ENCODE assay signal across 18 cellular contexts in the genomic region with DNA sequence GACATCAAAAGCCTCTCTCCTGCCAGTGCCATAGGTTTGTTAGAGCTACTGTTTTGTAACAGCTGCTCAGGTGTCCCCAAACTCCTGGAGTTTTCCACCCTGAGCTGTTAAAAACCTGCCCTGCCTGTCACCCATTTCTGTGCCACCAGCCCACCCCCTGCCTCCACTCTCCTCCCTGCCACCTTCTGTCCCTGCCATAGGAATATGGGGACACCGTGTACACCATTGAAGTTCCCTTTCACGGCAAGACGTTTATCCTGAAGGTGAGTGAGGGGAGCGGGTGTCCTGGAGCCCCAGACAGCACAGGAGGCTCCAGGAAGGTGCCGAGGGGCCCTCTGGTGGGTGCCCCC. TPM values are rescaled to one million over a fixed set of nuclear protein-coding genes. Genes with fewer than 3 reads are reported as not detected.
DNase-seq lines count a peak whose midpoint lies in the region; ATAC-seq, FAIRE-seq and TF ChIP-seq lines count a peak whose summit lies in the region.
"Had no signal": no experiment of that assay in that cellular context is flagged by ENCODE, and none has a peak within 500 bp of the region (broad histone marks: within the 10 kb centered on the region; RNA-seq: fewer than 3 reads in every experiment).

No MANE protein-coding gene starts in this region.

- H3K4me1 ChIP-seq in right lobe of liver (peaks cover 0 to 24% (median 10%) of the 10 kb centered on the region in 4 donors), HepG2 (ENCODE audit: insufficient read depth, low read length) (peaks cover 21% of the 10 kb centered on the region), psoas muscle (peaks cover 54% of the 10 kb centered on the region), uterus (no peaks in the 10 kb centered on the region)

- TF ChIP-seq CTCF in right lobe of liver (IDR thresholded peaks at IDR 0.05), result no peak
- no peak for TF ChIP-seq CTCF in HepG2 (CRISPR knock-in tag; IDR thresholded peaks at IDR 0.05)
- TF ChIP-seq CTCF in dorsolateral prefrontal cortex (IDR thresholded peaks at IDR 0.05 in 54 of 56, conservative IDR thresholded peaks at IDR 0.05 in 2 of 56; ENCODE audit: low read depth in 1 of 56, partially characterized antibody in 56 of 56), result no peak
- no peak for TF ChIP-seq CTCF in psoas muscle (IDR thresholded peaks at IDR 0.05)
- no peak for TF ChIP-seq CTCF in uterus (IDR thresholded peaks at IDR 0.05)
- TF ChIP-seq CTCF in GM13977 (IDR thresholded peaks at IDR 0.05; ENCODE audit: extremely low read depth, insufficient read depth, missing control alignments), result no peak

- in situ Hi-C loops in HepG2 (cut with HindIII; ENCODE audit: extremely low pct_ligation_motif_present, low pct_unique_long_range_greater_than_20kb) (no loop called here), GM13977 (cut with MboI; ENCODE audit: low pct_unique_long_range_greater_than_20kb, low sequenced_read_pairs, unreplicated experiment) (no loop called here)

- TF ChIP-seq POLR2A in right lobe of liver (IDR thresholded peaks at IDR 0.05) (no peak), HepG2 (IDR thresholded peaks at IDR 0.05; ENCODE audit: insufficient read depth in 1 of 2, low read depth in 2 of 2, low read length in 2 of 2) (no peak), uterus (IDR thresholded peaks at IDR 0.05) (no peak)

- DNase-seq in right lobe of liver, result no peak
- DNase-seq in HepG2 (ENCODE audit: low spot score), result no peak
- DNase-seq in dorsolateral prefrontal cortex, result no peak
- DNase-seq in psoas muscle, result no peak
- DNase-seq in uterus, result no peak
- DNase-seq in amygdala (lab: John Stamatoyannopoulos, UW), result no peak
- no peak for DNase-seq in GM13977 (ENCODE audit: low spot score)
- no peak for DNase-seq in NCI-H2081 (lab: John Stamatoyannopoulos, UW)
- DNase-seq: activated CD4-positive, alpha-beta memory T cell treated with anti-CD3 and anti-CD28 coated beads, Interleukin-2, amount 10 ng/mL, durations not matched to agents 7 days and 5 days; DMS 273 treated with DMSO at 0.1 percent for 48 hours; endodermal cell; foreskin fibroblast; HFFc6; NCI-H1105; stimulated activated CD4-positive, alpha-beta T cell treated with anti-CD3 and anti-CD28 coated beads, Interleukin-15, amount 100 ng/mL, for 24 hours had no signal

- H3K9me3 ChIP-seq in right lobe of liver (no peaks in the 10 kb centered on the region), HepG2 (ENCODE audit: low read length) (no peaks in the 10 kb centered on the region), psoas muscle (no peaks in the 10 kb centered on the region), uterus (no peaks in the 10 kb centered on the region)
- H3K9me3 ChIP-seq: ovary had no signal

- TF ChIP-seq EP300 in HepG2 (IDR thresholded peaks at IDR 0.05; ENCODE audit: low read depth in 2 of 2, low read length in 2 of 2) (no peak), HepG2 (CRISPR knock-in tag; IDR thresholded peaks at IDR 0.05; ENCODE audit: borderline replicate concordance) (no peak)

- no TSS peak for BruUV-seq in HepG2 (replicated peaks; lab: Mats Ljungman, UMichigan)

- H4K20me1 ChIP-seq in HepG2 (ENCODE audit: insufficient read depth, low read length), result no peaks in the 10 kb centered on the region

- intact Hi-C loops in right lobe of liver (cut with DNase I), result no loop called here
- intact Hi-C loops in HepG2 (cut with micrococcal nuclease; ENCODE audit: unreplicated experiment), result no loop called here
- intact Hi-C loops in dorsolateral prefrontal cortex (cut with DNase I), result loop anchor here in 1 of 2 donors (10.0 kb wide), 1 partner anchor 675 kb away; no protein-coding TSS in a partner anchor
- intact Hi-C loops in psoas muscle (cut with DNase I), result no loop called here
- intact Hi-C loops in uterus (cut with DNase I; ENCODE audit: low total_unique reads), result no loop called here

- WGBS in right lobe of liver (ENCODE audit: insufficient coverage, low coverage, low lambda C conversion rate, missing lambda C conversion rate), result 92% methylated on average over 4 of the region's 5 CpGs
- 91% methylated on average over 5 of the region's 5 CpGs for WGBS in HepG2 (ENCODE audit: low lambda C conversion rate)
- 40 to 65% (median 44%) methylated on average over 5 of the region's 5 CpGs for WGBS in psoas muscle, 3 donors

- no peak overlapping the region for H2AFZ ChIP-seq in HepG2 (ENCODE audit: low read length)

- FAIRE-seq in HepG2 (lab: Jason Lieb, UNC), result no peak
- FAIRE-seq: K562 had no signal

- H3K27me3 ChIP-seq in right lobe of liver (no peaks in the 10 kb centered on the region), HepG2 (ENCODE audit: control insufficient read depth in 1 of 2, insufficient read depth in 2 of 2, low read length in 2 of 2) (no peaks in the 10 kb centered on the region), dorsolateral prefrontal cortex (no peaks in the 10 kb centered on the region), psoas muscle (ENCODE audit: insufficient read depth in 3 of 3, low read length in 2 of 3) (no peaks in the 10 kb centered on the region), uterus (no peaks in the 10 kb centered on the region)
- H3K27me3 ChIP-seq: ovary had no signal

- H3K4me2 ChIP-seq in HepG2 (ENCODE audit: low read depth, low read length), result no peak overlapping the region

- ATAC-seq in right lobe of liver (no peak), HepG2 (no peak), psoas muscle (no peak)
- ATAC-seq: K562 had no signal

- H3K9ac ChIP-seq in HepG2 (ENCODE audit: insufficient read depth, low read depth, low read length), result no peak overlapping the region

- H3K27ac ChIP-seq in right lobe of liver, result peak overlapping the region in 2 of 3 donors; percentile 2 to 47
- H3K27ac ChIP-seq in HepG2 (ENCODE audit: extremely low read length, insufficient read depth, low read length), result no peak overlapping the region
- H3K27ac ChIP-seq in dorsolateral prefrontal cortex, result peak overlapping the region in 51 of 59 donors; percentile 7 to 95 (median 71)
- peak overlapping the region; percentile 96 for H3K27ac ChIP-seq in psoas muscle
- H3K27ac ChIP-seq in uterus, result peak overlapping the region; percentile 15 to 77

- H3K4me3 ChIP-seq in right lobe of liver, result no peak overlapping the region
- H3K4me3 ChIP-seq in HepG2 (replicated peaks in 1 of 3; ENCODE audit: insufficient read depth in 1 of 3, low read depth in 2 of 3, low read length in 3 of 3), result no peak overlapping the region
- no peak overlapping the region for H3K4me3 ChIP-seq in dorsolateral prefrontal cortex
- H3K4me3 ChIP-seq in psoas muscle, result peak overlapping the region; percentile 11
- H3K4me3 ChIP-seq in uterus, result no peak overlapping the region
- H3K4me3 ChIP-seq: K562, ovary had no signal

- H3K36me3 ChIP-seq in right lobe of liver (no peaks in the 10 kb centered on the region), HepG2 (replicated peaks in 1 of 2; ENCODE audit: control insufficient read depth in 1 of 2, insufficient read depth in 2 of 2, low read length in 2 of 2) (peaks cover 22 to 27% of the 10 kb centered on the region in 2 experiments; a peak in 4 of 5 replicates), psoas muscle (ENCODE audit: insufficient read depth in 1 of 2, low read depth in 1 of 2) (peaks cover 0 to 6% of the 10 kb centered on the region in 2 donors), uterus (no peaks in the 10 kb centered on the region)
- H3K36me3 ChIP-seq: ovary had no signal

- POLR2A ChIA-PET in HepG2 (lab: Yijun Ruan, JAX), result no interaction called here

- no peak for TF ChIP-seq RAD21 in HepG2 (CRISPR knock-in tag; IDR thresholded peaks at IDR 0.05)

- CTCF ChIA-PET in HepG2 (lab: Yijun Ruan, JAX; ENCODE audit: low intra/inter-chr PET ratio, low total read pairs), result no interaction called here

- H3K79me2 ChIP-seq in HepG2 (ENCODE audit: insufficient read depth, low read length), result no peaks in the 10 kb centered on the region

RNA-seq across cellular contexts. Expression of a gene that starts 5.2 kb away (rescaled TPM):
- 1 to 10 TPM in 4 of 6 experiments, under 1 TPM in 2; 0.49 to 4.3 (median 1.1) TPM for total RNA-seq in right lobe of liver
- 0.14 and 0.24 TPM in 2 replicates for total RNA-seq in HepG2 (2016; rRNA removed; fragmentation: Illumina TruSeq; extraction: Trizol)
- not detected in 2 replicates for total RNA-seq in HepG2 (2016; cell fraction: cytosol; rRNA removed; fragmentation: Illumina TruSeq; extraction: Trizol; ENCODE audit: low read depth)
- total RNA-seq in HepG2 (2016; cell fraction: insoluble cytoplasmic fraction; rRNA removed; fragmentation: Illumina TruSeq; extraction: Trizol), result 0.26 TPM in 1 of 2 replicates, not detected in the other
- total RNA-seq in HepG2 (2016; cell fraction: membrane; rRNA removed; fragmentation: Illumina TruSeq; extraction: Trizol), result 0.06 TPM in 1 of 2 replicates, not detected in the other
- 0.56 and 0.84 TPM in 2 replicates for total RNA-seq in HepG2 (2016; cell fraction: nucleus; rRNA removed; fragmentation: Illumina TruSeq; extraction: Trizol)
- 0.65 and 0.84 TPM in 2 replicates for polyA plus RNA-seq in HepG2 (2011; rRNA removed)
- polyA plus RNA-seq in HepG2 (2011; cell fraction: cytosol; rRNA removed), result 0.15 and 0.35 TPM in 2 replicates
- 6.0 and 8.8 TPM in 2 replicates for polyA plus RNA-seq in HepG2 (2011; cell fraction: nucleus; rRNA removed)
- 0.43 and 2.1 TPM in 2 replicates for polyA plus RNA-seq in HepG2 (2012)
- polyA plus RNA-seq in HepG2 (2016; cell fraction: cytosol; fragmentation: Illumina TruSeq; extraction: Trizol; ENCODE audit: low read depth), result not detected in 2 replicates
- 0.19 TPM in 1 of 2 replicates, not detected in the other for polyA plus RNA-seq in HepG2 (2016; cell fraction: insoluble cytoplasmic fraction; fragmentation: Illumina TruSeq; extraction: Trizol; ENCODE audit: low read depth)
- not detected in 2 replicates for polyA plus RNA-seq in HepG2 (2016; cell fraction: membrane; fragmentation: Illumina TruSeq; extraction: Trizol; ENCODE audit: low read depth)
- polyA plus RNA-seq in HepG2 (2016; cell fraction: nucleus; fragmentation: Illumina TruSeq; extraction: Trizol; ENCODE audit: insufficient read depth, low read depth), result 0.51 and 0.85 TPM in 2 replicates
- polyA minus RNA-seq in HepG2 (2011; rRNA and poly(A)+ RNA removed; ENCODE audit: low replicate concordance), result 2.2 and 2.6 TPM in 2 replicates
- not detected in 2 replicates for polyA minus RNA-seq in HepG2 (2011; cell fraction: cytosol; rRNA and poly(A)+ RNA removed)
- polyA minus RNA-seq in HepG2 (2011; cell fraction: nucleus; rRNA and poly(A)+ RNA removed), result 3.0 and 4.0 TPM in 2 replicates
- total RNA-seq in dorsolateral prefrontal cortex, result 10 to 100 TPM in 8 of 120 experiments, 1 to 10 TPM in 112; 1.6 to 14.9 (median 4.8) TPM
- 1,000 to 10,000 TPM; 3,389 to 5,818 (median 3,842) TPM for total RNA-seq in psoas muscle
- 1,000 to 10,000 TPM; 2,116 to 7,047 (median 2,671) TPM for polyA plus RNA-seq in psoas muscle
- total RNA-seq in uterus, result 1 to 10 TPM in 1 of 4 donors, under 1 TPM in 1, not detected in 2; 0.28 to 2.2 TPM

RNA-seq across cellular contexts. Expression of a gene that starts 8.3 kb away (rescaled TPM):
- under 1 TPM in 2 of 6 experiments, not detected in 4; 0.37 TPM for total RNA-seq in right lobe of liver
- not detected in 2 replicates for total RNA-seq in HepG2 (2016; rRNA removed; fragmentation: Illumina TruSeq; extraction: Trizol)
- not detected in 2 replicates for total RNA-seq in HepG2 (2016; cell fraction: cytosol; rRNA removed; fragmentation: Illumina TruSeq; extraction: Trizol; ENCODE audit: low read depth)
- total RNA-seq in HepG2 (2016; cell fraction: insoluble cytoplasmic fraction; rRNA removed; fragmentation: Illumina TruSeq; extraction: Trizol), result not detected in 2 replicates
- total RNA-seq in HepG2 (2016; cell fraction: membrane; rRNA removed; fragmentation: Illumina TruSeq; extraction: Trizol), result 0.17 TPM in 1 of 2 replicates, not detected in the other
- not detected in 2 replicates for total RNA-seq in HepG2 (2016; cell fraction: nucleus; rRNA removed; fragmentation: Illumina TruSeq; extraction: Trizol)
- polyA plus RNA-seq in HepG2 (2011; rRNA removed), result 0.22 and 0.25 TPM in 2 replicates
- polyA plus RNA-seq in HepG2 (2011; cell fraction: cytosol; rRNA removed), result 0.08 and 0.13 TPM in 2 replicates
- polyA plus RNA-seq in HepG2 (2011; cell fraction: nucleus; rRNA removed), result 0.56 and 0.71 TPM in 2 replicates
- 0.31 TPM in 1 of 2 replicates, not detected in the other for polyA plus RNA-seq in HepG2 (2012)
- 0.11 TPM in 1 of 2 replicates, not detected in the other for polyA plus RNA-seq in HepG2 (2016; cell fraction: cytosol; fragmentation: Illumina TruSeq; extraction: Trizol; ENCODE audit: low read depth)
- polyA plus RNA-seq in HepG2 (2016; cell fraction: insoluble cytoplasmic fraction; fragmentation: Illumina TruSeq; extraction: Trizol; ENCODE audit: low read depth), result not detected in 2 replicates
- 0.15 TPM in 1 of 2 replicates, not detected in the other for polyA plus RNA-seq in HepG2 (2016; cell fraction: membrane; fragmentation: Illumina TruSeq; extraction: Trizol; ENCODE audit: low read depth)
- not detected in 2 replicates for polyA plus RNA-seq in HepG2 (2016; cell fraction: nucleus; fragmentation: Illumina TruSeq; extraction: Trizol; ENCODE audit: insufficient read depth, low read depth)
- polyA minus RNA-seq in HepG2 (2011; rRNA and poly(A)+ RNA removed; ENCODE audit: low replicate concordance), result not detected in 2 replicates
- not detected in 2 replicates for polyA minus RNA-seq in HepG2 (2011; cell fraction: cytosol; rRNA and poly(A)+ RNA removed)
- polyA minus RNA-seq in HepG2 (2011; cell fraction: nucleus; rRNA and poly(A)+ RNA removed), result not detected in 2 replicates
- total RNA-seq in dorsolateral prefrontal cortex, result 10 to 100 TPM in 15 of 120 experiments, 1 to 10 TPM in 105; 1.4 to 15.3 (median 6.7) TPM
- 10 to 100 TPM in 2 of 4 donors, 1 to 10 TPM in 2; 5.9 to 15.3 (median 11.8) TPM for total RNA-seq in psoas muscle
- polyA plus RNA-seq in psoas muscle, result 10 to 100 TPM in 1 of 3 donors, 1 to 10 TPM in 2; 6.0 to 13.0 (median 6.8) TPM
- 1 to 10 TPM in 3 of 4 donors, not detected in 1; 3.8 to 5.0 (median 4.7) TPM for total RNA-seq in uterus
- total RNA-seq: activated CD4-positive, alpha-beta memory T cell treated with anti-CD3 and anti-CD28 coated beads, Interleukin-2, amount 10 ng/mL, durations not matched to agents 7 days and 5 days; activated T-helper 1 cell treated with anti-CD3 and anti-CD28 coated beads, Interleukin-12 subunit alpha, Interleukin-12 subunit beta, Interleukin-2, Interleukin-4 antibody, amounts not matched to agents 30 ng/mL and 10 ng/mL and 1 ng/mL, durations not matched to agents 14 hours and 24 hours and 36 hours had no signal

RNA-seq across cellular contexts. Expression of a gene that starts 23.0 kb away (rescaled TPM):
- total RNA-seq in right lobe of liver, result 10 to 100 TPM; 24.3 to 49.8 (median 28.0) TPM
- 17.2 and 34.6 TPM in 2 replicates for total RNA-seq in HepG2 (2016; rRNA removed; fragmentation: Illumina TruSeq; extraction: Trizol)
- 10.9 and 18.7 TPM in 2 replicates for total RNA-seq in HepG2 (2016; cell fraction: cytosol; rRNA removed; fragmentation: Illumina TruSeq; extraction: Trizol; ENCODE audit: low read depth)
- total RNA-seq in HepG2 (2016; cell fraction: insoluble cytoplasmic fraction; rRNA removed; fragmentation: Illumina TruSeq; extraction: Trizol), result 16.7 and 36.4 TPM in 2 replicates
- 28.2 and 28.3 TPM in 2 replicates for total RNA-seq in HepG2 (2016; cell fraction: membrane; rRNA removed; fragmentation: Illumina TruSeq; extraction: Trizol)
- 38.6 and 39.3 TPM in 2 replicates for total RNA-seq in HepG2 (2016; cell fraction: nucleus; rRNA removed; fragmentation: Illumina TruSeq; extraction: Trizol)
- polyA plus RNA-seq in HepG2 (2011; rRNA removed), result 100 and 114 TPM in 2 replicates
- 87.6 and 94.1 TPM in 2 replicates for polyA plus RNA-seq in HepG2 (2011; cell fraction: cytosol; rRNA removed)
- polyA plus RNA-seq in HepG2 (2011; cell fraction: nucleus; rRNA removed), result 583 and 640 TPM in 2 replicates
- polyA plus RNA-seq in HepG2 (2012), result 57.3 and 69.8 TPM in 2 replicates
- polyA plus RNA-seq in HepG2 (2016; cell fraction: cytosol; fragmentation: Illumina TruSeq; extraction: Trizol; ENCODE audit: low read depth), result 16.8 and 21.4 TPM in 2 replicates
- polyA plus RNA-seq in HepG2 (2016; cell fraction: insoluble cytoplasmic fraction; fragmentation: Illumina TruSeq; extraction: Trizol; ENCODE audit: low read depth), result 23.0 and 23.7 TPM in 2 replicates
- polyA plus RNA-seq in HepG2 (2016; cell fraction: membrane; fragmentation: Illumina TruSeq; extraction: Trizol; ENCODE audit: low read depth), result 28.2 and 28.4 TPM in 2 replicates
- 96.9 and 102 TPM in 2 replicates for polyA plus RNA-seq in HepG2 (2016; cell fraction: nucleus; fragmentation: Illumina TruSeq; extraction: Trizol; ENCODE audit: insufficient read depth, low read depth)
- 98.5 and 179 TPM in 2 replicates for polyA minus RNA-seq in HepG2 (2011; rRNA and poly(A)+ RNA removed; ENCODE audit: low replicate concordance)
- 38.4 and 57.6 TPM in 2 replicates for polyA minus RNA-seq in HepG2 (2011; cell fraction: cytosol; rRNA and poly(A)+ RNA removed)
- 71.6 and 80.1 TPM in 2 replicates for polyA minus RNA-seq in HepG2 (2011; cell fraction: nucleus; rRNA and poly(A)+ RNA removed)
- 100 to 1,000 TPM in 9 of 120 experiments, 10 to 100 TPM in 111; 45.7 to 129 (median 71.4) TPM for total RNA-seq in dorsolateral prefrontal cortex
- total RNA-seq in psoas muscle, result 10 to 100 TPM; 22.5 to 32.6 (median 26.1) TPM
- 10 to 100 TPM; 33.0 to 62.8 (median 47.9) TPM for polyA plus RNA-seq in psoas muscle
- total RNA-seq in uterus, result 10 to 100 TPM; 21.0 to 62.3 (median 26.0) TPM

RNA-seq across cellular contexts. Expression of a gene that starts 27.9 kb away (rescaled TPM):
- 10 to 100 TPM in 5 of 6 experiments, 1 to 10 TPM in 1; 9.7 to 25.7 (median 18.3) TPM for total RNA-seq in right lobe of liver
- 5.1 and 11.9 TPM in 2 replicates for total RNA-seq in HepG2 (2016; rRNA removed; fragmentation: Illumina TruSeq; extraction: Trizol)
- total RNA-seq in HepG2 (2016; cell fraction: cytosol; rRNA removed; fragmentation: Illumina TruSeq; extraction: Trizol; ENCODE audit: low read depth), result 1.1 and 1.5 TPM in 2 replicates
- total RNA-seq in HepG2 (2016; cell fraction: insoluble cytoplasmic fraction; rRNA removed; fragmentation: Illumina TruSeq; extraction: Trizol), result 3.5 and 11.4 TPM in 2 replicates
- 3.2 and 3.3 TPM in 2 replicates for total RNA-seq in HepG2 (2016; cell fraction: membrane; rRNA removed; fragmentation: Illumina TruSeq; extraction: Trizol)
- 11.6 and 12.8 TPM in 2 replicates for total RNA-seq in HepG2 (2016; cell fraction: nucleus; rRNA removed; fragmentation: Illumina TruSeq; extraction: Trizol)
- 14.6 and 21.2 TPM in 2 replicates for polyA plus RNA-seq in HepG2 (2011; rRNA removed)
- polyA plus RNA-seq in HepG2 (2011; cell fraction: cytosol; rRNA removed), result 9.7 and 10.8 TPM in 2 replicates
- 53.0 and 67.8 TPM in 2 replicates for polyA plus RNA-seq in HepG2 (2011; cell fraction: nucleus; rRNA removed)
- 9.1 and 10.3 TPM in 2 replicates for polyA plus RNA-seq in HepG2 (2012)
- 0.93 and 0.97 TPM in 2 replicates for polyA plus RNA-seq in HepG2 (2016; cell fraction: cytosol; fragmentation: Illumina TruSeq; extraction: Trizol; ENCODE audit: low read depth)
- polyA plus RNA-seq in HepG2 (2016; cell fraction: insoluble cytoplasmic fraction; fragmentation: Illumina TruSeq; extraction: Trizol; ENCODE audit: low read depth), result 4.1 and 5.4 TPM in 2 replicates
- 2.1 and 2.4 TPM in 2 replicates for polyA plus RNA-seq in HepG2 (2016; cell fraction: membrane; fragmentation: Illumina TruSeq; extraction: Trizol; ENCODE audit: low read depth)
- polyA plus RNA-seq in HepG2 (2016; cell fraction: nucleus; fragmentation: Illumina TruSeq; extraction: Trizol; ENCODE audit: insufficient read depth, low read depth), result 23.4 and 28.3 TPM in 2 replicates
- polyA minus RNA-seq in HepG2 (2011; rRNA and poly(A)+ RNA removed; ENCODE audit: low replicate concordance), result 12.0 and 44.9 TPM in 2 replicates
- 5.6 and 8.2 TPM in 2 replicates for polyA minus RNA-seq in HepG2 (2011; cell fraction: cytosol; rRNA and poly(A)+ RNA removed)
- 8.2 and 9.7 TPM in 2 replicates for polyA minus RNA-seq in HepG2 (2011; cell fraction: nucleus; rRNA and poly(A)+ RNA removed)
- total RNA-seq in dorsolateral prefrontal cortex, result 10 to 100 TPM; 14.2 to 41.1 (median 27.6) TPM
- 1 to 10 TPM; 4.5 to 7.9 (median 6.7) TPM for total RNA-seq in psoas muscle
- polyA plus RNA-seq in psoas muscle, result 1 to 10 TPM; 1.4 to 4.2 (median 3.3) TPM
- 10 to 100 TPM in 3 of 4 donors, 1 to 10 TPM in 1; 4.6 to 24.8 (median 19.5) TPM for total RNA-seq in uterus

RNA-seq across cellular contexts. Expression of a gene that starts 33.2 kb away (rescaled TPM):
- total RNA-seq in right lobe of liver, result under 1 TPM in 1 of 6 experiments, not detected in 5; 0.46 TPM
- total RNA-seq in HepG2 (2016; rRNA removed; fragmentation: Illumina TruSeq; extraction: Trizol), result not detected in 2 replicates
- total RNA-seq in HepG2 (2016; cell fraction: cytosol; rRNA removed; fragmentation: Illumina TruSeq; extraction: Trizol; ENCODE audit: low read depth), result not detected in 2 replicates
- total RNA-seq in HepG2 (2016; cell fraction: insoluble cytoplasmic fraction; rRNA removed; fragmentation: Illumina TruSeq; extraction: Trizol), result not detected in 2 replicates
- total RNA-seq in HepG2 (2016; cell fraction: membrane; rRNA removed; fragmentation: Illumina TruSeq; extraction: Trizol), result not detected in 2 replicates
- not detected in 2 replicates for total RNA-seq in HepG2 (2016; cell fraction: nucleus; rRNA removed; fragmentation: Illumina TruSeq; extraction: Trizol)
- 0.08 and 0.18 TPM in 2 replicates for polyA plus RNA-seq in HepG2 (2011; rRNA removed)
- polyA plus RNA-seq in HepG2 (2011; cell fraction: cytosol; rRNA removed), result 0.04 and 0.05 TPM in 2 replicates
- not detected in 2 replicates for polyA plus RNA-seq in HepG2 (2011; cell fraction: nucleus; rRNA removed)
- polyA plus RNA-seq in HepG2 (2012), result not detected in 2 replicates
- polyA plus RNA-seq in HepG2 (2016; cell fraction: cytosol; fragmentation: Illumina TruSeq; extraction: Trizol; ENCODE audit: low read depth), result not detected in 2 replicates
- polyA plus RNA-seq in HepG2 (2016; cell fraction: insoluble cytoplasmic fraction; fragmentation: Illumina TruSeq; extraction: Trizol; ENCODE audit: low read depth), result not detected in 2 replicates
- polyA plus RNA-seq in HepG2 (2016; cell fraction: membrane; fragmentation: Illumina TruSeq; extraction: Trizol; ENCODE audit: low read depth), result not detected in 2 replicates
- not detected in 2 replicates for polyA plus RNA-seq in HepG2 (2016; cell fraction: nucleus; fragmentation: Illumina TruSeq; extraction: Trizol; ENCODE audit: insufficient read depth, low read depth)
- not detected in 2 replicates for polyA minus RNA-seq in HepG2 (2011; rRNA and poly(A)+ RNA removed; ENCODE audit: low replicate concordance)
- polyA minus RNA-seq in HepG2 (2011; cell fraction: cytosol; rRNA and poly(A)+ RNA removed), result not detected in 2 replicates
- not detected in 2 replicates for polyA minus RNA-seq in HepG2 (2011; cell fraction: nucleus; rRNA and poly(A)+ RNA removed)
- total RNA-seq in dorsolateral prefrontal cortex, result 100 to 1,000 TPM in 119 of 120 experiments, 10 to 100 TPM in 1; 65.3 to 449 (median 214) TPM
- total RNA-seq in psoas muscle, result under 1 TPM in 3 of 4 donors, not detected in 1; 0.21 to 0.42 (median 0.23) TPM
- 1 to 10 TPM in 1 of 3 donors, under 1 TPM in 2; 0.10 to 1.6 (median 0.35) TPM for polyA plus RNA-seq in psoas muscle
- 10 to 100 TPM in 1 of 4 donors, under 1 TPM in 3; 0.26 to 22.0 (median 0.68) TPM for total RNA-seq in uterus
- total RNA-seq: activated CD4-positive, alpha-beta memory T cell treated with anti-CD3 and anti-CD28 coated beads, Interleukin-2, amount 10 ng/mL, durations not matched to agents 7 days and 5 days; activated T-helper 1 cell treated with anti-CD3 and anti-CD28 coated beads, Interleukin-12 subunit alpha, Interleukin-12 subunit beta, Interleukin-2, Interleukin-4 antibody, amounts not matched to agents 30 ng/mL and 10 ng/mL and 1 ng/mL, durations not matched to agents 14 hours and 24 hours and 36 hours; HFFc6 had no signal

Comparison
In these comparisons a context has a peak if more than half of its experiments do, and no peak if none do; other contexts are left out.
1. RNA of a gene that starts 5.2 kb away (total RNA-seq): 3,389 to 5,818 TPM in psoas muscle; 1.6 to 14.9 TPM in dorsolateral prefrontal cortex, 0.49 to 4.3 TPM in right lobe of liver, 0.28 to 2.2 TPM in uterus and 0.06 to 0.84 TPM in HepG2; every median in the first group is over 100 times any median in the second.